ENCODE assay signal across 8 cellular contexts in genomic region chr21:42652527-42653491, GRCh38. TPM values are rescaled to one million over a fixed set of nuclear protein-coding genes. Genes with fewer than 3 reads are reported as not detected.
DNase-seq lines count a peak whose midpoint lies in the region; ATAC-seq and TF ChIP-seq lines count a peak whose summit lies in the region.

No MANE protein-coding gene starts in this region.

- peaks cover 0 to 22% of the 10 kb centered on the region in 2 donors for H3K4me1 ChIP-seq in right atrium auricular region

- H3K9me3 ChIP-seq in right atrium auricular region: no peaks in the 10 kb centered on the region

- peak overlapping the region; percentile 34 to 66 for H3K4me3 ChIP-seq in right atrium auricular region

- H3K4me3 Mint-ChIP-seq in CD14-positive monocyte: peak overlapping the region; percentile 68 to 89
- H3K4me3 Mint-ChIP-seq in IgD-negative memory B cell: peak overlapping the region; percentile 43 to 89 (median 69)
- peak overlapping the region; percentile 76 for H3K4me3 Mint-ChIP-seq in activated naive CD8-positive, alpha-beta T cell treated with anti-CD3 and anti-CD28 coated beads, Interleukin-2, amount 10 ng/mL, durations not matched to agents 7 days and 5 days

- H3K27ac Mint-ChIP-seq in CD14-positive monocyte (no peak overlapping the region), IgD-negative memory B cell (peak overlapping the region in 1 of 3 donors; percentile 83)
- peak overlapping the region; percentile 46 for H3K27ac Mint-ChIP-seq in activated naive CD8-positive, alpha-beta T cell treated with anti-CD3 and anti-CD28 coated beads, Interleukin-2, amount 10 ng/mL, durations not matched to agents 7 days and 5 days

- intact Hi-C loops in CD14-positive monocyte (cut with micrococcal nuclease) (loop anchor here in 1 of 2 donors (5.0 kb wide), 1 partner anchor 164 kb away; no protein-coding TSS in a partner anchor), posterior cingulate gyrus (cut with DNase I) (loop anchor here (10.0 kb wide), 2 partner anchors 58 to 212 kb away; no protein-coding TSS in a partner anchor)

- peak; percentile 54 for TF ChIP-seq CTCF in CD14-positive monocyte (IDR thresholded peaks at IDR 0.05)
- peak; percentile 25 to 68 for TF ChIP-seq CTCF in right atrium auricular region (IDR thresholded peaks at IDR 0.05)

- H3K36me3 ChIP-seq in right atrium auricular region: no peaks in the 10 kb centered on the region

- H3K36me3 Mint-ChIP-seq in CD14-positive monocyte (peaks cover 0 to 2% of the 10 kb centered on the region in 2 donors), IgD-negative memory B cell (no peaks in the 10 kb centered on the region)
- no peaks in the 10 kb centered on the region for H3K36me3 Mint-ChIP-seq in activated naive CD8-positive, alpha-beta T cell treated with anti-CD3 and anti-CD28 coated beads, Interleukin-2, amount 10 ng/mL, durations not matched to agents 7 days and 5 days

- H3K9me3 Mint-ChIP-seq in CD14-positive monocyte (peaks cover 0 to 8% (median 5%) of the 10 kb centered on the region in 7 donors), IgD-negative memory B cell (no peaks in the 10 kb centered on the region)
- H3K9me3 Mint-ChIP-seq in activated naive CD8-positive, alpha-beta T cell treated with anti-CD3 and anti-CD28 coated beads, Interleukin-2, amount 10 ng/mL, durations not matched to agents 7 days and 5 days: no peaks in the 10 kb centered on the region

- peak overlapping the region; percentile 36 to 64 for H3K27ac ChIP-seq in right atrium auricular region

- ATAC-seq in activated naive CD8-positive, alpha-beta T cell treated with anti-CD3 and anti-CD28 coated beads, Interleukin-2, amount 10 ng/mL, durations not matched to agents 7 days and 5 days (ENCODE audit: low read depth): no peak
- no peak for ATAC-seq in GM21723 (IDR thresholded peaks at IDR 0.05; ENCODE audit: unreplicated experiment)
- no peak for ATAC-seq in HG03565 (IDR thresholded peaks at IDR 0.05; ENCODE audit: unreplicated experiment)
- ATAC-seq in GM18907 (IDR thresholded peaks at IDR 0.05; ENCODE audit: unreplicated experiment): no peak

- peaks cover 41 to 69% (median 54%) of the 10 kb centered on the region in 3 donors for H3K27me3 Mint-ChIP-seq in CD14-positive monocyte (ENCODE audit: low read depth in 3 of 3)
- H3K27me3 Mint-ChIP-seq in IgD-negative memory B cell: peaks cover 47% of the 10 kb centered on the region
- H3K27me3 Mint-ChIP-seq in activated naive CD8-positive, alpha-beta T cell treated with anti-CD3 and anti-CD28 coated beads, Interleukin-2, amount 10 ng/mL, durations not matched to agents 7 days and 5 days: peaks cover 32% of the 10 kb centered on the region

- peaks cover 18% of the 10 kb centered on the region for H3K4me1 Mint-ChIP-seq in CD14-positive monocyte
- H3K4me1 Mint-ChIP-seq in IgD-negative memory B cell: peaks cover 9 to 12% (median 10%) of the 10 kb centered on the region in 3 donors
- peaks cover 10% of the 10 kb centered on the region for H3K4me1 Mint-ChIP-seq in activated naive CD8-positive, alpha-beta T cell treated with anti-CD3 and anti-CD28 coated beads, Interleukin-2, amount 10 ng/mL, durations not matched to agents 7 days and 5 days

- DNase-seq in CD14-positive monocyte (ENCODE audit: low spot score) (peak; percentile 56), right atrium auricular region (ENCODE audit: low spot score) (peak; percentile 76), posterior cingulate gyrus (peak in 9 of 10 donors; percentile 33 to 94 (median 64))
- peak; percentile 52 for DNase-seq in activated naive CD8-positive, alpha-beta T cell treated with anti-CD3 and anti-CD28 coated beads, Interleukin-2, amount 10 ng/mL, durations not matched to agents 7 days and 5 days

- POLR2A ChIA-PET in activated naive CD8-positive, alpha-beta T cell treated with anti-CD3 and anti-CD28 coated beads, Interleukin-2, amount 10 ng/mL, durations not matched to agents 7 days and 5 days (lab: Charles Lee): interaction anchor here (0.6 to 1.8 kb wide), 4 partner anchors 85 to 322 kb away, joined by 3 to 8 read pairs (median 6); partner anchors contain the start of gene PKNOX1

- peaks cover 7% of the 10 kb centered on the region in 2 donors for H3K27me3 ChIP-seq in right atrium auricular region

RNA-seq across cellular contexts. Expression of gene PDE9A, which starts 0.6 kb away (rescaled TPM):
- polyA plus RNA-seq in CD14-positive monocyte: under 1 TPM in 1 of 2 donors, not detected in 1; 0.05 TPM
- not detected for polyA plus RNA-seq in IgD-negative memory B cell
- 1 to 10 TPM; 7.5 to 9.5 TPM for total RNA-seq in activated naive CD8-positive, alpha-beta T cell treated with anti-CD3 and anti-CD28 coated beads, Interleukin-2, amount 10 ng/mL, durations not matched to agents 7 days and 5 days
- total RNA-seq in right atrium auricular region: 1 to 10 TPM; 1.1 to 2.0 TPM
